Comparison of ENCODE assay signal across 19 cellular contexts in genomic region chr2:88818381-88818780, GRCh38.
A peak's percentile ranks its signal among the peaks of the same experiment; 100 is the strongest.
DNase-seq lines count a peak whose midpoint lies in the region; ATAC-seq and TF ChIP-seq lines count a peak whose summit lies in the region.
"Had no signal": no experiment of that assay in that cellular context is flagged by ENCODE, and none has a peak within 500 bp of the region (broad histone marks: within the 10 kb centered on the region; RNA-seq: fewer than 3 reads in every experiment).

No MANE protein-coding gene starts in this region.

- in situ Hi-C loops in GM13976 (cut with MboI; ENCODE audit: low sequenced_read_pairs, unreplicated experiment): loop anchor here (25.0 kb wide), 1 partner anchor 319 kb away; no protein-coding TSS in a partner anchor

- ATAC-seq in HG03045 (IDR thresholded peaks at IDR 0.05; ENCODE audit: unreplicated experiment): no peak
- no peak for ATAC-seq in effector memory CD8-positive, alpha-beta T cell (replicated peaks)
- no peak for ATAC-seq in GM21737 (IDR thresholded peaks at IDR 0.05; ENCODE audit: unreplicated experiment)
- ATAC-seq: CD8-positive, alpha-beta T cell; SK-N-SH treated with all-trans-retinoic acid at 6 μM for 48 hours had no signal

- H3K4me1 Mint-ChIP-seq in effector memory CD8-positive, alpha-beta T cell (ENCODE audit: low read depth in 2 of 2): no peaks in the 10 kb centered on the region

- no peak overlapping the region for H3K4me3 Mint-ChIP-seq in effector memory CD8-positive, alpha-beta T cell
- H3K4me3 Mint-ChIP-seq: CD8-positive, alpha-beta T cell had no signal

- H3K27me3 Mint-ChIP-seq in effector memory CD8-positive, alpha-beta T cell: peaks cover 17 to 44% of the 10 kb centered on the region in 2 donors

- no peak overlapping the region for H3K27ac Mint-ChIP-seq in effector memory CD8-positive, alpha-beta T cell
- H3K27ac Mint-ChIP-seq: CD8-positive, alpha-beta T cell had no signal

- DNase-seq in M059J (ENCODE audit: low read depth) (peak; percentile 22), NOMO-1 treated with dmso at 0.1 percent for 144 hours (lab: John Stamatoyannopoulos, UW; ENCODE audit: unreplicated experiment) (peak; percentile 27), dermis blood vessel endothelial cell (peak; percentile 83), GM13976 (ENCODE audit: low spot score) (no peak)
- no peak for DNase-seq in effector memory CD8-positive, alpha-beta T cell
- DNase-seq: BE2C; CD8-positive, alpha-beta T cell; DMS79 treated with DMSO at 0.1 percent for 48 hours; GF-D8; GOT3; KBM-7; NCI-H187 treated with DMSO at 0.1 percent for 48 hours; NCI-H446; NCI-H774; SHP77; T-helper 1 cell had no signal

- TF ChIP-seq CTCF in GM13976 (IDR thresholded peaks at IDR 0.05; ENCODE audit: borderline replicate concordance, control extremely low read depth, extremely low read depth, insufficient read depth, missing control alignments): no peak

- H3K36me3 Mint-ChIP-seq in effector memory CD8-positive, alpha-beta T cell (ENCODE audit: insufficient read depth): no peaks in the 10 kb centered on the region
- H3K36me3 Mint-ChIP-seq: CD8-positive, alpha-beta T cell had no signal

- H3K9me3 Mint-ChIP-seq in effector memory CD8-positive, alpha-beta T cell: peaks cover 0 to 22% of the 10 kb centered on the region in 2 donors

Comparison
In these comparisons a context has a peak if more than half of its experiments do, and no peak if none do; other contexts are left out.
1. DNase-seq: peak in M059J (single experiment), NOMO-1 treated with dmso at 0.1 percent for 144 hours (single experiment) and dermis blood vessel endothelial cell (single experiment); none in GM13976 (single experiment) and effector memory CD8-positive, alpha-beta T cell (0 of 3).